Comparison of ENCODE assay signal across 28 cellular contexts in the genomic region with DNA sequence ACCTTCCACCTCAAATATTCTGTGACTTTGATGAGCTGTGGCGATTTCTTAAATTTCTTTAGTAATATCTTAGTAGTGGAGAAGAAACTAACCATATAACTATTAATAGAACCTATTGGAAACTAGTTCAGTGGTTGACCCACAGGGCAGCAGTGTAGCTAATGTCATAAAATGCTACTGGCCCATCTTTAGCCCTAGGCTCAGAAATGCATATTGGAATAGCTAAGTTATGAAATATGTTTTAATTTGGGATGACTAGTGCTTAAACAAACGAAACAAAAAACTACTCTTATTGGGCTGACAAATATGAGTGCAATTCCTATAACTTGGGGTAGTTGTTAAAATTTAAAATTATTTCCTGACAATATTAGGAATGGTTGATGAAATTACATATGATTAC. TPM values are rescaled to one million over a fixed set of nuclear protein-coding genes. Genes with fewer than 3 reads are reported as not detected.
"Had no signal": no experiment of that assay in that cellular context is flagged by ENCODE, and none has a peak within 500 bp of the region (broad histone marks: within the 10 kb centered on the region; RNA-seq: fewer than 3 reads in every experiment).

No MANE protein-coding gene starts in this region.

- H3K9me3 Mint-ChIP-seq: activated naive CD4-positive, alpha-beta T cell treated with anti-CD3 and anti-CD28 coated beads for 36 hours; activated naive CD8-positive, alpha-beta T cell treated with anti-CD3 and anti-CD28 coated beads, Interleukin-2, amount 10 ng/mL, durations not matched to agents 7 days and 5 days; activated T-cell treated with anti-CD3 and anti-CD28 coated beads, Interleukin-2, amount 50 U/mL, for 4 hours; immature natural killer cell; naive thymus-derived CD8-positive, alpha-beta T cell; neural progenitor cell; stimulated activated naive CD8-positive, alpha-beta T cell treated with anti-CD3 and anti-CD28 coated beads, Interleukin-15, Interleukin-2, amounts not matched to agents 100 ng/mL and 50 ng/mL, for 24 hours; T-helper 2 cell treated with Interferon-gamma antibody and Interleukin-4, amounts not matched to agents 5 μg/mL and 100 μg/mL, for 36 hours had no signal

- DNase-seq: activated CD4-positive, alpha-beta T cell treated with anti-CD3 and anti-CD28 coated beads for 1 hour; activated CD4-positive, alpha-beta T cell treated with anti-CD3 and anti-CD28 coated beads, Interleukin-2, amount 50 U/mL, for 4 hours; activated CD8-positive, alpha-beta memory T cell treated with anti-CD3 and anti-CD28 coated beads for 24 hours; activated CD8-positive, alpha-beta memory T cell treated with anti-CD3 and anti-CD28 coated beads, Interleukin-2, amount 50 U/mL, for 4 hours; activated effector memory CD4-positive, alpha-beta T cell treated with Interleukin-2 at 50 U/mL for 16 hours; activated naive CD4-positive, alpha-beta T cell treated with anti-CD3 and anti-CD28 coated beads for 36 hours; activated naive CD8-positive, alpha-beta T cell treated with anti-CD3 and anti-CD28 coated beads, Interleukin-2, amount 10 ng/mL, durations not matched to agents 7 days and 5 days; activated T-cell treated with anti-CD3 and anti-CD28 coated beads, Interleukin-2, amount 50 U/mL, for 4 hours; effector memory CD4-positive, alpha-beta T cell; foreskin melanocyte; glutamatergic neuron; immature natural killer cell; kidney glomerular epithelial cell; left ventricle myocardium inferior; naive thymus-derived CD8-positive, alpha-beta T cell; psoas muscle; stimulated activated CD4-positive, alpha-beta T cell treated with anti-CD3 and anti-CD28 coated beads, Interleukin-12 subunit alpha, Interleukin-12 subunit beta, amount 100 ng/mL, for 4 hours; stimulated activated CD4-positive, alpha-beta T cell treated with anti-CD3 and anti-CD28 coated beads, Interleukin-4, amount 100 ng/mL, for 4 hours; substantia nigra; tibial artery; WERI-Rb-1 had no signal

- H3K4me3 Mint-ChIP-seq: activated naive CD4-positive, alpha-beta T cell treated with anti-CD3 and anti-CD28 coated beads for 36 hours; activated naive CD8-positive, alpha-beta T cell treated with anti-CD3 and anti-CD28 coated beads, Interleukin-2, amount 10 ng/mL, durations not matched to agents 7 days and 5 days; activated T-cell treated with anti-CD3 and anti-CD28 coated beads, Interleukin-2, amount 50 U/mL, for 4 hours; immature natural killer cell; naive thymus-derived CD8-positive, alpha-beta T cell; neural progenitor cell; stimulated activated naive CD8-positive, alpha-beta T cell treated with anti-CD3 and anti-CD28 coated beads, Interleukin-15, Interleukin-2, amounts not matched to agents 100 ng/mL and 50 ng/mL, for 24 hours; T-helper 2 cell treated with Interferon-gamma antibody and Interleukin-4, amounts not matched to agents 5 μg/mL and 100 μg/mL, for 36 hours had no signal

- H3K27ac Mint-ChIP-seq: activated naive CD8-positive, alpha-beta T cell treated with anti-CD3 and anti-CD28 coated beads, Interleukin-2, amount 10 ng/mL, durations not matched to agents 7 days and 5 days; neural progenitor cell had no signal

- H3K9ac ChIP-seq: neural progenitor cell had no signal

- H3K4me2 ChIP-seq: hepatocyte, neural progenitor cell had no signal

- H3K4me1 ChIP-seq: neural progenitor cell, right atrium auricular region had no signal

- H3K27ac ChIP-seq: hepatocyte, left ventricle myocardium inferior, neural progenitor cell, psoas muscle, right atrium auricular region, tibial artery, WERI-Rb-1 had no signal

- ATAC-seq: activated T-cell treated with anti-CD3 and anti-CD28 coated beads, Interleukin-2, amount 50 U/mL, for 4 hours; esophagus mucosa; naive thymus-derived CD8-positive, alpha-beta T cell had no signal

- H3K27me3 ChIP-seq: cardiac muscle cell, hepatocyte, neural progenitor cell, right atrium auricular region, tibial artery had no signal

- H3K9me3 ChIP-seq: left ventricle myocardium inferior, psoas muscle, right atrium auricular region, tibial artery had no signal

- H3K4me3 ChIP-seq: cardiac muscle cell, hepatocyte, left ventricle myocardium inferior, neural progenitor cell, psoas muscle, right atrium auricular region, tibial artery had no signal

- H3K27me3 Mint-ChIP-seq: activated naive CD8-positive, alpha-beta T cell treated with anti-CD3 and anti-CD28 coated beads, Interleukin-2, amount 10 ng/mL, durations not matched to agents 7 days and 5 days; naive thymus-derived CD8-positive, alpha-beta T cell; stimulated activated naive CD8-positive, alpha-beta T cell treated with anti-CD3 and anti-CD28 coated beads, Interleukin-15, Interleukin-2, amounts not matched to agents 100 ng/mL and 50 ng/mL, for 24 hours had no signal

- H2AFZ ChIP-seq: hepatocyte, neural progenitor cell had no signal

- H3K36me3 ChIP-seq: neural progenitor cell had no signal

RNA-seq across cellular contexts. Expression of a gene that starts 30.3 kb away (rescaled TPM):
- polyA plus RNA-seq: immature natural killer cell had no signal
